8 cellular contexts compared by ENCODE assay signal in the genomic region with DNA sequence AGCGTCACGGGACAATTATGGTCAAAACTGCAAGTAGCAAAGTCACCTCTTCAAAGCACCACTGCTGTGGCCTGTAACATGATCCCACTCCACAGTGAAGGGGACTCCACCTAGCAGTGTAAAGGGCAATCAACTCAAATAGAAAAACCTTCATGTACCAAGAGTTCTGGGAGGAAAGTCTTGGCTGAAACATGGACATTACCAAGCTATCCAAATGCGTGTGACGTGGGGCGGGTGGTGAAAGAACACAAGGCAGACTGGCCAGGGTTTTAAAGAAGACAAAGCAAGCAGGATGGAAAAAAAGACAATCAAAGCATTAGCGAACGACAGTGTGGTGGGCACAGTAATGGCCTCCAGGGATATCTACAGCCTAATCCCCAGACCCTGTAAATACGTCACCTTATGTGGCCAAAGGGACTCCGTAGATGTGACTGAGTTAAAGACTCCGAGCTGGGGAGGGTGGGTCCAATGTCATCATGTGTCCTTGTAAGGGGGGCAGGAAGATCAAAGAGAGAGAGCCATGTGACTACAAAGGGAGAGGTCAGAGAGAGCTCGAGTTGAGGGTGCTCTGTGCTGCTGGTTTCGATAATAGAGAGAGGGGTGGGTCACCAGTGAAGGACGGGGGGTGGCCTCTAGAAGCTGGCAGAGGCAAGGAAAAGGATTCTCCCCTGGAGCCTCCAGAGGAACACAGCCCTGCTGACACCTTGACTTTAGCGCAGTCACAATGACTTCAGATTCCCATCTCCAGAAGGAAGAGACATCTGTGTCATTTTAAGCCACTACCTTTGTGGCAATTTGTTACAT. TPM values are rescaled to one million over a fixed set of nuclear protein-coding genes. Genes with fewer than 3 reads are reported as not detected.
DNase-seq lines count a peak whose midpoint lies in the region; ATAC-seq, FAIRE-seq and TF ChIP-seq lines count a peak whose summit lies in the region.

No MANE protein-coding gene starts in this region.

- peaks cover 3 to 14% of the 10 kb centered on the region in 2 experiments for H4K20me1 ChIP-seq in H1 (replicated peaks in 1 of 2; ENCODE audit: control insufficient read depth in 1 of 2, insufficient read depth in 2 of 2, low read length in 2 of 2)

- H3K4me2 ChIP-seq in H1 (ENCODE audit: insufficient read depth in 1 of 2, low read depth in 2 of 2, low read length in 2 of 2): peak overlapping the region; percentile 31 to 48; a peak in 3 of 4 replicates

- H3K4ac ChIP-seq in H1 (replicated peaks; ENCODE audit: insufficient read length, low read depth, low read length): no peak overlapping the region

- DNase-seq in DMS153 (lab: John Stamatoyannopoulos, UW) (peak; percentile 87), NCI-H345 (lab: John Stamatoyannopoulos, UW) (peak; percentile 55), H1 (ENCODE audit: low read depth in 1 of 2, low spot score in 2 of 2) (no peak), mucosa of descending colon (no peak), hippocampal formation (lab: John Stamatoyannopoulos, UW) (no peak), COR-L47 (lab: John Stamatoyannopoulos, UW) (no peak)
- peak; percentile 50 for DNase-seq in stimulated activated naive CD8-positive, alpha-beta T cell treated with anti-CD3 and anti-CD28 coated beads, Interleukin-15, Interleukin-2, amounts not matched to agents 100 U/mL and 50 U/mL, for 24 hours

- peaks cover under 1% of the 10 kb centered on the region; the same call in 1 of the 2 replicates for H3K23me2 ChIP-seq in H1 (ENCODE audit: low read depth, low read length)

- no peak overlapping the region for H2BK12ac ChIP-seq in H1 (ENCODE audit: low read depth, low read length)

- peak overlapping the region; percentile 20; the same call in 1 of the 2 replicates for H2BK15ac ChIP-seq in H1 (ENCODE audit: low read length)

- no peak for TF ChIP-seq RAD21 in H1 (IDR thresholded peaks at IDR 0.05 in 1 of 2, conservative IDR thresholded peaks at IDR 0.05 in 1 of 2; ENCODE audit: low read depth in 2 of 2, low read length in 2 of 2)

- H2AFZ ChIP-seq in H1 (ENCODE audit: low read length): no peak overlapping the region

- no peak for TF ChIP-seq EP300 in H1 (IDR thresholded peaks at IDR 0.05; ENCODE audit: borderline replicate concordance in 1 of 2, low read depth in 2 of 2, low read length in 2 of 2)

- no peak overlapping the region for H3K14ac ChIP-seq in H1 (ENCODE audit: insufficient read length)

- H3K23ac ChIP-seq in H1 (ENCODE audit: insufficient read length): no peak overlapping the region

- no peak for FAIRE-seq in H1 (lab: Jason Lieb, UNC)

- H2AK5ac ChIP-seq in H1 (ENCODE audit: low read depth, low read length): peak overlapping the region; percentile 41; the same call in 1 of the 2 replicates

- H2BK20ac ChIP-seq in H1 (ENCODE audit: low read length): no peak overlapping the region

- no peak overlapping the region; the same call in 1 of the 2 replicates for H3K18ac ChIP-seq in H1 (ENCODE audit: extremely low read depth, low read length)

- intact Hi-C loops in mucosa of descending colon (cut with DNase I, micrococcal nuclease): no loop called here

- H4K8ac ChIP-seq in H1 (ENCODE audit: extremely low read depth, insufficient read depth, low read length): no peak overlapping the region

- 74% methylated on average over 14 of the region's 14 CpGs; no CpG with 5 or more reads in 1 of the 2 experiments for WGBS in H1 (ENCODE audit: extremely low coverage in 1 of 2, insufficient coverage in 1 of 2, insufficient read length in 1 of 2, insufficient replicate concordance in 2 of 2, low coverage in 1 of 2, low lambda C conversion rate in 2 of 2, missing lambda C conversion rate in 1 of 2), 2 experiments

- ATAC-seq in GM21786 (IDR thresholded peaks at IDR 0.05; ENCODE audit: unreplicated experiment) (peak; percentile 96), mucosa of descending colon (no peak)
- peak; percentile 93 for ATAC-seq in stimulated activated naive CD8-positive, alpha-beta T cell treated with anti-CD3 and anti-CD28 coated beads, Interleukin-15, Interleukin-2, amounts not matched to agents 100 U/mL and 50 U/mL, for 24 hours

- TF ChIP-seq CTCF in H1 (IDR thresholded peaks at IDR 0.05; ENCODE audit: control extremely low read depth in 1 of 3, insufficient read depth in 1 of 3, low read depth in 1 of 3, low read length in 3 of 3) (no peak), mucosa of descending colon (IDR thresholded peaks at IDR 0.05) (no peak)

- H3K9me3 ChIP-seq in H1 (ENCODE audit: insufficient read depth in 2 of 2, low read depth in 1 of 2, low read length in 1 of 2): no peaks in the 10 kb centered on the region
- no peaks in the 10 kb centered on the region for H3K9me3 ChIP-seq in mucosa of descending colon

- H3K27ac ChIP-seq in H1 (ENCODE audit: low read depth, low read length): no peak overlapping the region; the same call in 1 of the 2 replicates

- H3K56ac ChIP-seq in H1 (replicated peaks; ENCODE audit: insufficient read length, low read depth, low read length): no peak overlapping the region

- H3K4me3 ChIP-seq in H1 (ENCODE audit: extremely low read depth in 1 of 4, insufficient read depth in 2 of 4, low read depth in 3 of 4, low read length in 4 of 4) (peak overlapping the region in 2 of 4 experiments; percentile 1 to 16; a peak in 2 of 8 replicates), mucosa of descending colon (no peak overlapping the region)

- no peak for TF ChIP-seq POLR2A in H1 (IDR thresholded peaks at IDR 0.05; ENCODE audit: control extremely low read depth in 1 of 2, low read depth in 2 of 2, low read length in 2 of 2)

- CTCF ChIA-PET in H1 (lab: Charles Lee; ENCODE audit: partially characterized antibody): interaction anchor here (0.6 to 4.9 kb wide), 16 partner anchors 15 to 357 kb away, joined by 3 to 44 read pairs (median 4); a partner anchor contains a TSS

- no peak overlapping the region for H4K5ac ChIP-seq in H1 (ENCODE audit: insufficient read length, low read depth, low read length)

- no peaks in the 10 kb centered on the region for H3K27me3 ChIP-seq in H1 (replicated peaks in 1 of 4; ENCODE audit: control insufficient read depth in 3 of 4, extremely low read depth in 1 of 4, insufficient read depth in 3 of 4, low read length in 3 of 4)

- H3K4me1 ChIP-seq in H1 (replicated peaks in 1 of 4; ENCODE audit: control insufficient read depth in 3 of 4, insufficient read depth in 4 of 4, low read length in 3 of 4): peaks cover 11 to 28% (median 18%) of the 10 kb centered on the region in 4 experiments
- H3K4me1 ChIP-seq in mucosa of descending colon (ENCODE audit: low read depth): peaks cover 2% of the 10 kb centered on the region

- H3K9ac ChIP-seq in H1 (replicated peaks in 1 of 4; ENCODE audit: extremely low read depth in 1 of 4, low read depth in 3 of 4, low read length in 3 of 4): peak overlapping the region in 1 of 4 experiments; percentile 23; a peak in 1 of 7 replicates

- H2BK120ac ChIP-seq in H1 (replicated peaks; ENCODE audit: low read depth, low read length): no peak overlapping the region

- peaks cover 15% of the 10 kb centered on the region for H3K79me1 ChIP-seq in H1 (ENCODE audit: low read depth, low read length)

- peak overlapping the region; percentile 38; the same call in 1 of the 2 replicates for H2BK5ac ChIP-seq in H1 (ENCODE audit: low read depth, low read length)

- H3K36me3 ChIP-seq in H1 (ENCODE audit: control insufficient read depth in 2 of 4, insufficient read depth in 4 of 4, low read length in 3 of 4) (peaks cover 0 to 3% (median 0%) of the 10 kb centered on the region in 4 experiments; a peak in 1 of 8 replicates), mucosa of descending colon (ENCODE audit: low read depth) (no peaks in the 10 kb centered on the region)

- no peak overlapping the region for H4K91ac ChIP-seq in H1 (replicated peaks; ENCODE audit: insufficient read length, low read length)

- peaks cover 5 to 90% of the 10 kb centered on the region in 2 experiments; a peak in 3 of 4 replicates for H3K79me2 ChIP-seq in H1 (ENCODE audit: control insufficient read depth in 1 of 2, insufficient read depth in 2 of 2, low read length in 2 of 2)

- POLR2A ChIA-PET in H1 (lab: Charles Lee; ENCODE audit: partially characterized antibody): interaction anchor here (0.9 kb wide), 1 partner anchor 22 kb away, joined by 3 read pairs; a partner anchor contains a TSS

RNA-seq across cellular contexts. Expression of a gene that starts 6.0 kb away (rescaled TPM):
- total RNA-seq in H1 (2021; fragmentation: NEBNext Ultra II Directional; extraction: Animal tissue kit (Norgen Biotek cat#: 25700)): 55.7 and 58.5 TPM in 2 replicates
- 18.2 and 25.0 TPM in 2 replicates for polyA plus RNA-seq in H1 (2011; rRNA removed)
- polyA plus RNA-seq in H1 (2011; cell fraction: cytosol; rRNA removed): 34.1 TPM
- polyA plus RNA-seq in H1 (2011; cell fraction: nucleus; rRNA removed): 16.4 TPM
- polyA plus RNA-seq in H1 (2012, experiment 1 of 2): 30.7 to 44.0 TPM (median 34.1 TPM) in 4 replicates
- polyA plus RNA-seq in H1 (2012, experiment 2 of 2): 4.5 TPM
- 26.5 TPM for polyA plus RNA-seq in H1 (2013, experiment 1 of 2)
- 28.9 TPM for polyA plus RNA-seq in H1 (2013, experiment 2 of 2)
- polyA minus RNA-seq in H1 (2011; rRNA and poly(A)+ RNA removed): 54.2 and 75.7 TPM in 2 replicates
- 24.4 TPM for polyA minus RNA-seq in H1 (2011; cell fraction: cytosol; rRNA and poly(A)+ RNA removed)
- polyA minus RNA-seq in H1 (2011; cell fraction: nucleus; rRNA and poly(A)+ RNA removed): 18.6 TPM
- total RNA-seq in mucosa of descending colon: 10 to 100 TPM in 2 of 3 donors, 1 to 10 TPM in 1; 7.2 to 21.3 (median 11.0) TPM

RNA-seq across cellular contexts. Expression of a gene that starts 6.1 kb away (rescaled TPM):
- 0.09 and 0.27 TPM in 2 replicates for total RNA-seq in H1 (2021; fragmentation: NEBNext Ultra II Directional; extraction: Animal tissue kit (Norgen Biotek cat#: 25700))
- polyA plus RNA-seq in H1 (2011; rRNA removed): 0.06 and 0.15 TPM in 2 replicates
- 0.12 TPM for polyA plus RNA-seq in H1 (2011; cell fraction: cytosol; rRNA removed)
- polyA plus RNA-seq in H1 (2011; cell fraction: nucleus; rRNA removed): 0.58 TPM
- polyA plus RNA-seq in H1 (2012, experiment 1 of 2): 0.36 to 2.1 TPM (median 0.61 TPM) in 4 replicates
- 0.25 TPM for polyA plus RNA-seq in H1 (2012, experiment 2 of 2)
- polyA plus RNA-seq in H1 (2013, experiment 1 of 2): 0.10 TPM
- 0.13 TPM for polyA plus RNA-seq in H1 (2013, experiment 2 of 2)
- polyA minus RNA-seq in H1 (2011; rRNA and poly(A)+ RNA removed): 0.13 and 0.20 TPM in 2 replicates
- polyA minus RNA-seq in H1 (2011; cell fraction: cytosol; rRNA and poly(A)+ RNA removed): not detected
- not detected for polyA minus RNA-seq in H1 (2011; cell fraction: nucleus; rRNA and poly(A)+ RNA removed)
- total RNA-seq in mucosa of descending colon: under 1 TPM in 1 of 3 donors, not detected in 2; 0.95 TPM

RNA-seq across cellular contexts. Expression of a gene that starts 22.3 kb away (rescaled TPM):
- 52.0 and 53.3 TPM in 2 replicates for total RNA-seq in H1 (2021; fragmentation: NEBNext Ultra II Directional; extraction: Animal tissue kit (Norgen Biotek cat#: 25700))
- 30.6 and 33.7 TPM in 2 replicates for polyA plus RNA-seq in H1 (2011; rRNA removed)
- 46.4 TPM for polyA plus RNA-seq in H1 (2011; cell fraction: cytosol; rRNA removed)
- 83.5 TPM for polyA plus RNA-seq in H1 (2011; cell fraction: nucleus; rRNA removed)
- polyA plus RNA-seq in H1 (2012, experiment 1 of 2): 39.2 to 58.7 TPM (median 43.2 TPM) in 4 replicates
- 11.1 TPM for polyA plus RNA-seq in H1 (2012, experiment 2 of 2)
- polyA plus RNA-seq in H1 (2013, experiment 1 of 2): 55.9 TPM
- polyA plus RNA-seq in H1 (2013, experiment 2 of 2): 58.6 TPM
- 61.5 and 64.3 TPM in 2 replicates for polyA minus RNA-seq in H1 (2011; rRNA and poly(A)+ RNA removed)
- polyA minus RNA-seq in H1 (2011; cell fraction: cytosol; rRNA and poly(A)+ RNA removed): 61.6 TPM
- polyA minus RNA-seq in H1 (2011; cell fraction: nucleus; rRNA and poly(A)+ RNA removed): 95.3 TPM
- total RNA-seq in mucosa of descending colon: 10 to 100 TPM; 66.1 to 97.0 (median 93.4) TPM

RNA-seq across cellular contexts. Expression of a gene that starts 47.8 kb away (rescaled TPM):
- 63.8 and 68.0 TPM in 2 replicates for total RNA-seq in H1 (2021; fragmentation: NEBNext Ultra II Directional; extraction: Animal tissue kit (Norgen Biotek cat#: 25700))
- 44.6 and 81.6 TPM in 2 replicates for polyA plus RNA-seq in H1 (2011; rRNA removed)
- polyA plus RNA-seq in H1 (2011; cell fraction: cytosol; rRNA removed): 60.1 TPM
- 466 TPM for polyA plus RNA-seq in H1 (2011; cell fraction: nucleus; rRNA removed)
- 65.5 to 73.4 TPM (median 68.4 TPM) in 4 replicates for polyA plus RNA-seq in H1 (2012, experiment 1 of 2)
- 42.0 TPM for polyA plus RNA-seq in H1 (2012, experiment 2 of 2)
- 52.5 TPM for polyA plus RNA-seq in H1 (2013, experiment 1 of 2)
- 44.5 TPM for polyA plus RNA-seq in H1 (2013, experiment 2 of 2)
- polyA minus RNA-seq in H1 (2011; rRNA and poly(A)+ RNA removed): 38.9 and 40.4 TPM in 2 replicates
- 37.3 TPM for polyA minus RNA-seq in H1 (2011; cell fraction: cytosol; rRNA and poly(A)+ RNA removed)
- polyA minus RNA-seq in H1 (2011; cell fraction: nucleus; rRNA and poly(A)+ RNA removed): 82.2 TPM
- total RNA-seq in mucosa of descending colon: 10 to 100 TPM; 35.0 to 49.7 (median 42.2) TPM

RNA-seq across cellular contexts. Expression of a gene that starts 51.9 kb away (rescaled TPM):
- total RNA-seq in H1 (2021; fragmentation: NEBNext Ultra II Directional; extraction: Animal tissue kit (Norgen Biotek cat#: 25700)): 1.3 and 1.6 TPM in 2 replicates
- 1.2 and 2.3 TPM in 2 replicates for polyA plus RNA-seq in H1 (2011; rRNA removed)
- 1.8 TPM for polyA plus RNA-seq in H1 (2011; cell fraction: cytosol; rRNA removed)
- 4.1 TPM for polyA plus RNA-seq in H1 (2011; cell fraction: nucleus; rRNA removed)
- polyA plus RNA-seq in H1 (2012, experiment 1 of 2): 0.64 to 0.78 TPM (median 0.70 TPM) in 4 replicates
- 0.46 TPM for polyA plus RNA-seq in H1 (2012, experiment 2 of 2)
- polyA plus RNA-seq in H1 (2013, experiment 1 of 2): 0.51 TPM
- polyA plus RNA-seq in H1 (2013, experiment 2 of 2): 0.33 TPM
- 0.17 and 0.25 TPM in 2 replicates for polyA minus RNA-seq in H1 (2011; rRNA and poly(A)+ RNA removed)
- polyA minus RNA-seq in H1 (2011; cell fraction: cytosol; rRNA and poly(A)+ RNA removed): 1.9 TPM
- polyA minus RNA-seq in H1 (2011; cell fraction: nucleus; rRNA and poly(A)+ RNA removed): 0.90 TPM
- total RNA-seq in mucosa of descending colon: under 1 TPM; 0.14 to 0.41 (median 0.26) TPM

Comparison
In these comparisons a context has a peak if more than half of its experiments do, and no peak if none do; other contexts are left out.
1. DNase-seq: peak in DMS153 (single experiment), NCI-H345 (single experiment) and stimulated activated naive CD8-positive, alpha-beta T cell treated with anti-CD3 and anti-CD28 coated beads, Interleukin-15, Interleukin-2, amounts not matched to agents 100 U/mL and 50 U/mL, for 24 hours (single experiment); none in H1 (0 of 2), mucosa of descending colon (0 of 3), hippocampal formation (0 of 2) and COR-L47 (single experiment).